8 cellular contexts compared by ENCODE assay signal in the genomic region with DNA sequence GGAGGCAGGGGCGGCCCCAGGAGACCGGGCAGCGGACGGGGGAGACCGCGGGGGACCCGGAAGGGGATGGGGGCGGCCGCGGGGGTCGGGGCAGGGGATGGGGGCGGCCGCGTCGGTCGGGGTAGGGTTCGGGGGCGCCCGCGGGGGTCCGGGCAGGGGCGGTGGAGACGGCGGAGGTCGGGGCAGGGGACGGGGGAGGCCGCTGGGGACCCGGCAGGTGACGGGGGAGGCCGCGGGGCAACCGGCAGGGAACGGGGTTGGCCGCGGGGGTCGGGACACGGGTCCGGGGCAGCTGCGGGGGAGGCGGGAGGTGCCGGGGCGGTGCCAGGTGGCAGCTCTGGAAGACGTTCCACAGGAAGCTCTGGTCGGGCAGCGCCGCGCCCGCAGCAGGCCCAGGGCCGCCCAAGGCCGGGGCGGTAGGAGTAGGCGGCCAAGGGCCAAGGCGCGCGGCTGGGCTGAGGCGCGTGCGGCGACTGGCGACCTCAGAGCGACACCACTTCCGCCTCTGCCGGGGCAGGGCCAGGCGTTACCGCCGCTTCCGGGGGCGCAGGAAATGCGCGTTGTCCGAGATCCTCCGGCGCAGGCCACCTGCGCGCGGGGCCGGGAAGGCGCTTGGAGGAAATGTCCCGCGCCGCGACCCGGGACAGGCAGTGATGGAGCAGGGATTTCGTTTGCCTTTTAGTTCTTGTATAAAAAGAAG. TPM values are rescaled to one million over a fixed set of nuclear protein-coding genes. Genes with fewer than 3 reads are reported as not detected.
DNase-seq lines count a peak whose midpoint lies in the region; ATAC-seq and TF ChIP-seq lines count a peak whose summit lies in the region.
"Not testable (repeated sequence)": the region's sequence is repeated elsewhere in the genome, so short reads cannot be mapped to it uniquely, and the experiment has no call there.

No MANE protein-coding gene starts in this region.

- not testable (repeated sequence) for H3K9me2 ChIP-seq in HCT116 (ENCODE audit: insufficient read depth)

- not testable (repeated sequence) for BruUV-seq in HCT116 (replicated peaks; lab: Mats Ljungman, UMichigan)

- RAD21 ChIA-PET in HCT116 (lab: Charles Lee; ENCODE audit: low non-redundant PET in 1 of 2, low total read pairs in 2 of 2, uncharacterized antibody in 2 of 2, unreplicated experiment in 2 of 2): not testable (repeated sequence)

- not testable (repeated sequence) for TF ChIP-seq CTCF in HCT116 (IDR thresholded peaks at IDR 0.05 in 2 of 3, conservative IDR thresholded peaks at IDR 0.05 in 1 of 3; ENCODE audit: borderline replicate concordance in 1 of 3, insufficient read depth in 1 of 3, low read depth in 2 of 3, low read length in 2 of 3); retinal pigment epithelial cell (conservative IDR thresholded peaks at IDR 0.05; ENCODE audit: low read depth, low read length); transverse colon (IDR thresholded peaks at IDR 0.05)

- POLR2A ChIA-PET in HCT116 (lab: Charles Lee): not testable (repeated sequence)

- not testable (repeated sequence) for H3K36me3 ChIP-seq in HCT116 (ENCODE audit: control insufficient read depth in 1 of 2, insufficient read depth in 2 of 2, low read length in 2 of 2); transverse colon
- H3K36me3 ChIP-seq in iPS-18a (ENCODE audit: control insufficient read depth, low read depth, low read length): peaks cover 10% of the 10 kb centered on the region

- not testable (repeated sequence) for H3K79me2 ChIP-seq in HCT116 (ENCODE audit: insufficient read depth, low read length)

- intact Hi-C loops in HCT116 (cut with micrococcal nuclease); transverse colon (cut with DNase I; ENCODE audit: low total_unique reads): not testable (repeated sequence)

- H3K4me3 Mint-ChIP-seq in IgD-negative memory B cell: peak overlapping the region; percentile 78 to 92 (median 88)

- DNase-seq in HCT116 (ENCODE audit: low read depth, low spot score) (peak; percentile 67), cerebellar cortex (ENCODE audit: low spot score) (peak; percentile 71), retinal pigment epithelial cell (ENCODE audit: low read depth) (peak; percentile 24), transverse colon (peak; percentile 75)
- DNase-seq in activated CD4-positive, alpha-beta T cell treated with anti-CD3 and anti-CD28 coated beads, Interleukin-2, amount 50 U/mL, for 24 hours (ENCODE audit: low read depth in 1 of 2, low spot score in 1 of 2): peak; percentile 52 to 68

- not testable (repeated sequence) for H3K27me3 Mint-ChIP-seq in IgD-negative memory B cell

- not testable (repeated sequence) for H3K4me1 ChIP-seq in HCT116 (ENCODE audit: control insufficient read depth in 1 of 2, insufficient read depth in 2 of 2, low read length in 2 of 2); iPS-18a (ENCODE audit: control insufficient read depth, low read depth, low read length); transverse colon

- H3K27me3 ChIP-seq in HCT116 (ENCODE audit: insufficient read depth, low read length); iPS-18a (ENCODE audit: control insufficient read depth, insufficient read depth, low read length); transverse colon: not testable (repeated sequence)

- H3K9me3 Mint-ChIP-seq in IgD-negative memory B cell: not testable (repeated sequence)

- peaks cover 0 to 13% (median 7%) of the 10 kb centered on the region in 3 donors for H3K4me1 Mint-ChIP-seq in IgD-negative memory B cell

- ATAC-seq in HCT116: peak; percentile 96

- H3K9ac ChIP-seq in HCT116 (ENCODE audit: low read length): peak overlapping the region; percentile 49
- H3K9ac ChIP-seq in iPS-18a (ENCODE audit: low read length): not testable (repeated sequence)

- in situ Hi-C loops in transverse colon (cut with MboI; ENCODE audit: low pct_ligation_motif_present in 1 of 4, low pct_unique_long_range_greater_than_20kb in 1 of 4, low sequenced_read_pairs in 3 of 4): not testable (repeated sequence)

- H2AFZ ChIP-seq in HCT116 (ENCODE audit: low read depth, low read length, poor library complexity, severe bottlenecking): not testable (repeated sequence)

- TF ChIP-seq RAD21 in HCT116 (IDR thresholded peaks at IDR 0.05; ENCODE audit: low read depth): not testable (repeated sequence)

- H3K4me2 ChIP-seq in HCT116 (ENCODE audit: low read length): peak overlapping the region; percentile 47

- H3K9me3 ChIP-seq in HCT116 (ENCODE audit: control insufficient read depth in 1 of 2, insufficient read depth in 1 of 2, low read depth in 1 of 2, low read length in 2 of 2); iPS-18a (ENCODE audit: control insufficient read depth, low read depth, low read length); transverse colon: not testable (repeated sequence)

- CTCF ChIA-PET in HCT116 (lab: Charles Lee): not testable (repeated sequence)

- not testable (repeated sequence) for H4K20me1 ChIP-seq in HCT116 (ENCODE audit: insufficient read depth)

- H3K4me3 ChIP-seq in HCT116 (replicated peaks in 1 of 2; ENCODE audit: low read depth in 1 of 2, low read length in 2 of 2) (peak overlapping the region; percentile 38 to 47), iPS-18a (ENCODE audit: low read length) (peak overlapping the region; percentile 49), retinal pigment epithelial cell (ENCODE audit: low read length) (peak overlapping the region; percentile 44), transverse colon (peak overlapping the region in 3 of 4 donors; percentile 40 to 58 (median 41))

- no CpG with 5 or more reads among the region's 84 CpGs for WGBS in transverse colon (ENCODE audit: low coverage in 1 of 2), 2 donors

- not testable (repeated sequence) for H3K36me3 Mint-ChIP-seq in IgD-negative memory B cell

- H3K27ac Mint-ChIP-seq in IgD-negative memory B cell: peak overlapping the region in 2 of 3 donors; percentile 56 to 73

- not testable (repeated sequence) for TF ChIP-seq EP300 in transverse colon (IDR thresholded peaks at IDR 0.05; ENCODE audit: low read depth)

- H3K27ac ChIP-seq in HCT116 (ENCODE audit: low read depth, low read length) (peak overlapping the region; percentile 59), transverse colon (peak overlapping the region; percentile 55 to 85 (median 74))
- H3K27ac ChIP-seq in iPS-18a (ENCODE audit: low read length): not testable (repeated sequence)

- TF ChIP-seq POLR2A in GM15510 (IDR thresholded peaks at IDR 0.05; ENCODE audit: borderline replicate concordance, extremely low read depth, insufficient read length) (peak; percentile 34), transverse colon (IDR thresholded peaks at IDR 0.05) (peak; percentile 86)
- TF ChIP-seq POLR2A in HCT116 (IDR thresholded peaks at IDR 0.05; ENCODE audit: borderline replicate concordance, extremely low read depth, insufficient read depth, insufficient read length): not testable (repeated sequence)

TF ChIP-seq in HCT116, 20 proteins besides CTCF, POLR2A, EP300 and RAD21:
- TF ChIP-seq EGR1 (IDR thresholded peaks at IDR 0.05; ENCODE audit: low read depth) (0 out of 2 replicates have a peak, but pooled peaks have one; percentile 36), YY1 (IDR thresholded peaks at IDR 0.05; ENCODE audit: extremely low read depth, insufficient replicate concordance, low read depth, low read length) (peak; percentile 64), SRF (IDR thresholded peaks at IDR 0.05; ENCODE audit: low read depth) (peak; percentile 61; the same call in 1 of the 2 replicates), ELF1 (IDR thresholded peaks at IDR 0.05; ENCODE audit: borderline replicate concordance, low read depth) (peak; percentile 78), SIN3A (IDR thresholded peaks at IDR 0.05; ENCODE audit: low read depth) (peak; percentile 59; the same call in 1 of the 2 replicates), SP1 (IDR thresholded peaks at IDR 0.05; ENCODE audit: low read depth) (peak; percentile 27; the same call in 1 of the 2 replicates), CBX3 (IDR thresholded peaks at IDR 0.05; ENCODE audit: low read depth) (peak; percentile 54; the same call in 1 of the 2 replicates), POLR2AphosphoS5 (IDR thresholded peaks at IDR 0.05; ENCODE audit: low read depth, low read length) (peak; percentile 74), ZFX (IDR thresholded peaks at IDR 0.05) (peak; percentile 56), MAX (IDR thresholded peaks at IDR 0.05) (peak; percentile 86)

RNA-seq across cellular contexts. Expression of gene TNK2, which starts 45.9 kb away (rescaled TPM):
- total RNA-seq in HCT116 (2021; ENCODE audit: unreplicated experiment): 55.1 TPM
- 34.0 and 40.3 TPM in 2 replicates for polyA plus RNA-seq in HCT116 (2012)
- polyA plus RNA-seq in IgD-negative memory B cell: 6.1 TPM
- 10 to 100 TPM; 19.1 to 74.1 (median 21.3) TPM for total RNA-seq in transverse colon

Comparison
In these comparisons a context has a peak if more than half of its experiments do, and no peak if none do; other contexts are left out.
1. DNase-seq: peak in every context shown above with its lines; median percentile 75 in transverse colon; 71 in cerebellar cortex; 67 in HCT116; 60 in activated CD4-positive, alpha-beta T cell treated with anti-CD3 and anti-CD28 coated beads, Interleukin-2, amount 50 U/mL, for 24 hours; 24 in retinal pigment epithelial cell.